In the genomic region with DNA sequence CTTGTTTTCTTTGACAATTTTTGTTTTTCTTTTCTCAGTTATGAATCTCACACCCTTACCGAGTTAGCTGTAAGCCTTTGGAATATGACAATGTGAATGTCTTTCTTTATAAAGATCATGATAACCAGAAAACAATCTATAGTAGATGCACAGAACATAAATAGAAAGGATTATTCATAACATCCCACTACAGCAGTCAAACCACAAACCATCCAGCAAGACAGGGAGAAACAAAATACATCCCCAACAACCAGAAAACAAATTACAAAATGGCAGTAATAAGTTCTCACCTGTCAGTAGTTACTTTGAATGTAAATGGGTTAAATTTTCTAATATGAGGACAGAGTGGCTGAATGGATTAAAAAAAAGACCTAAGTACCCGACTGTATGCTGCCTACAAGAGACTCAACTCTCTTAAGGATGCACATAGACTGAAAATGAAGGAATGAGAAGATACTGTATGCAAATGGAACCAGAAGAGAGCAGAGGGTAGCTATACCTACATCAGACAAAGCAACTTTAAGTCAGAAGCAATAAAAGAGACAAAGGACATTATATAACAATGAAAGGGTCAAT, we compare ENCODE assay signal across 22 cellular contexts.
"Had no signal": no experiment of that assay in that cellular context is flagged by ENCODE, and none has a peak within 500 bp of the region (broad histone marks: within the 10 kb centered on the region; RNA-seq: fewer than 3 reads in every experiment).

No MANE protein-coding gene starts in this region.

- ATAC-seq: left cardiac atrium, lower lobe of right lung, sciatic nerve, upper lobe of right lung had no signal

- H3K27ac Mint-ChIP-seq: memory B cell, mesothelial cell of epicardium, nephron had no signal

- H3K4me1 ChIP-seq: colonic mucosa had no signal

- H3K9me3 ChIP-seq: colonic mucosa, esophagus squamous epithelium, lower lobe of right lung, upper lobe of right lung, vagina had no signal

- H3K27me3 Mint-ChIP-seq: memory B cell, naive B cell had no signal

- H3K27me3 ChIP-seq: colonic mucosa, esophagus squamous epithelium, hepatocyte, tibial nerve, upper lobe of right lung, vagina had no signal

- H3K36me3 ChIP-seq: colonic mucosa had no signal

- H3K4me3 ChIP-seq: colonic mucosa, esophagus squamous epithelium, hepatocyte, left ventricle myocardium inferior, lower lobe of right lung, skin epidermis, tibial nerve, upper lobe of right lung, vagina had no signal

- H3K4me3 Mint-ChIP-seq: memory B cell, mesothelial cell of epicardium, naive B cell, nephron had no signal

- DNase-seq: colonic mucosa; dermis blood vessel endothelial cell; esophagus squamous epithelium; foreskin fibroblast; head of caudate nucleus; kidney; left cardiac atrium; left ventricle myocardium inferior; lower lobe of right lung; naive B cell; stimulated activated CD4-positive, alpha-beta T cell treated with anti-CD3 and anti-CD28 coated beads, Interleukin-2, amount 100 ng/mL, for 24 hours; stimulated activated CD4-positive, alpha-beta T cell treated with anti-CD3 and anti-CD28 coated beads, Interleukin-4, amount 100 ng/mL, for 4 hours; stimulated activated naive CD4-positive, alpha-beta T cell treated with Interleukin-2 at 50 U/mL for 16 hours; upper lobe of right lung had no signal

- H3K27ac ChIP-seq: colonic mucosa, esophagus squamous epithelium, hepatocyte, lower lobe of right lung, upper lobe of right lung, vagina had no signal

- H3K4me1 Mint-ChIP-seq: mesothelial cell of epicardium had no signal
